ENCODE assay signal across 14 cellular contexts in the genomic region with DNA sequence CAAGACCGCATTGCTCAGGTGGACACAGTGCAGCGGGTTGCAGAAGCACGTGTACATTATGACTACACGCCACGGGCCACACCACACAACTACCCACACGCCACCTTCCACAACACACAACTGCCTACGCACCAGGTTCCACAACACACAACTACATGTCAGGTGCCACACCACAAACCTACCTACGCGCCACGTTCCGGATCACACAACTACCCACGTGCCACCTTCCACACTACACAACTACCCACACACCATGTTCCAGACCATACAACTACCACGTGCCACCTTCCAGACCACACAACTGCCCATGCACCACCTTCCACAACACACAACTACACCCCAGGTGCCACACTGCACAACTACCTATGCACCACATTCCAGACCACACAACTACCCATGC. TPM values are rescaled to one million over a fixed set of nuclear protein-coding genes. Genes with fewer than 3 reads are reported as not detected.
DNase-seq lines count a peak whose midpoint lies in the region; ATAC-seq and TF ChIP-seq lines count a peak whose summit lies in the region.
"Had no signal": no experiment of that assay in that cellular context is flagged by ENCODE, and none has a peak within 500 bp of the region (broad histone marks: within the 10 kb centered on the region; RNA-seq: fewer than 3 reads in every experiment).

No MANE protein-coding gene starts in this region.

- peaks cover 0 to 3% (median 0%) of the 10 kb centered on the region in 3 donors for H3K27me3 ChIP-seq in stomach
- H3K27me3 ChIP-seq: BLaER1 had no signal

- no peak for TF ChIP-seq POLR2A in stomach (IDR thresholded peaks at IDR 0.05)

- intact Hi-C loops in stomach (cut with DNase I; ENCODE audit: low total_unique reads): no loop called here

- H3K27ac Mint-ChIP-seq in activated CD8-positive, alpha-beta memory T cell treated with anti-CD3 and anti-CD28 coated beads, Interleukin-2, amount 10 ng/mL, durations not matched to agents 7 days and 5 days: no peak overlapping the region
- peak overlapping the region; percentile 20 for H3K27ac Mint-ChIP-seq in glutamatergic neuron (ENCODE audit: unreplicated experiment)
- H3K27ac Mint-ChIP-seq: H9 had no signal

- peak; percentile 14 for DNase-seq in activated CD8-positive, alpha-beta memory T cell treated with anti-CD3 and anti-CD28 coated beads, Interleukin-2, amount 10 ng/mL, durations not matched to agents 7 days and 5 days
- DNase-seq in activated CD8-positive, alpha-beta memory T cell treated with anti-CD3 and anti-CD28 coated beads, Interleukin-2, amount 50 U/mL, for 4 hours: no peak
- no peak for DNase-seq in glutamatergic neuron
- DNase-seq in omental fat pad (ENCODE audit: low spot score): peak; percentile 15
- peak; percentile 11 for DNase-seq in stomach
- DNase-seq in NCI-H2029 (lab: John Stamatoyannopoulos, UW): no peak
- DNase-seq in cerebellar cortex (ENCODE audit: low spot score): no peak
- DNase-seq: 8988T, AML-193, GF-D8, GM23248, H9 had no signal

- no peaks in the 10 kb centered on the region for H3K4me1 ChIP-seq in stomach
- H3K4me1 ChIP-seq: BLaER1 had no signal

- H3K27ac ChIP-seq in stomach: no peak overlapping the region
- H3K27ac ChIP-seq: BLaER1, GM23248 had no signal

- peaks cover 19% of the 10 kb centered on the region for H3K9me3 Mint-ChIP-seq in activated CD8-positive, alpha-beta memory T cell treated with anti-CD3 and anti-CD28 coated beads, Interleukin-2, amount 10 ng/mL, durations not matched to agents 7 days and 5 days (ENCODE audit: low read depth)
- peaks cover 10% of the 10 kb centered on the region for H3K9me3 Mint-ChIP-seq in glutamatergic neuron (ENCODE audit: unreplicated experiment)

- peaks cover 0 to 9% (median 4%) of the 10 kb centered on the region in 4 donors for H3K9me3 ChIP-seq in stomach

- TF ChIP-seq CTCF in glutamatergic neuron (IDR thresholded peaks at IDR 0.05; ENCODE audit: partially characterized antibody, unreplicated experiment) (no peak), omental fat pad (IDR thresholded peaks at IDR 0.05) (no peak), stomach (IDR thresholded peaks at IDR 0.05) (no peak)

- peaks cover 0 to 25% (median under 1%) of the 10 kb centered on the region in 4 donors for H3K36me3 ChIP-seq in stomach
- H3K36me3 ChIP-seq: BLaER1 had no signal

- H3K4me3 ChIP-seq in stomach: no peak overlapping the region
- H3K4me3 ChIP-seq: BLaER1, GM23248 had no signal

- ATAC-seq in activated CD8-positive, alpha-beta memory T cell treated with anti-CD3 and anti-CD28 coated beads, Interleukin-2, amount 10 ng/mL, durations not matched to agents 7 days and 5 days: no peak
- ATAC-seq in omental fat pad (ENCODE audit: low FRiP score) (no peak), GM18868 (IDR thresholded peaks at IDR 0.05; ENCODE audit: unreplicated experiment) (no peak)

- H3K36me3 Mint-ChIP-seq in activated CD8-positive, alpha-beta memory T cell treated with anti-CD3 and anti-CD28 coated beads, Interleukin-2, amount 10 ng/mL, durations not matched to agents 7 days and 5 days: no peaks in the 10 kb centered on the region
- peaks cover 16% of the 10 kb centered on the region for H3K36me3 Mint-ChIP-seq in glutamatergic neuron (ENCODE audit: unreplicated experiment)

- TF ChIP-seq EP300 in stomach (IDR thresholded peaks at IDR 0.05): no peak

- no peaks in the 10 kb centered on the region for H3K27me3 Mint-ChIP-seq in activated CD8-positive, alpha-beta memory T cell treated with anti-CD3 and anti-CD28 coated beads, Interleukin-2, amount 10 ng/mL, durations not matched to agents 7 days and 5 days
- peaks cover 12% of the 10 kb centered on the region for H3K27me3 Mint-ChIP-seq in glutamatergic neuron (ENCODE audit: unreplicated experiment)

- H3K4me3 Mint-ChIP-seq in activated CD8-positive, alpha-beta memory T cell treated with anti-CD3 and anti-CD28 coated beads, Interleukin-2, amount 10 ng/mL, durations not matched to agents 7 days and 5 days: no peak overlapping the region
- H3K4me3 Mint-ChIP-seq in glutamatergic neuron (ENCODE audit: unreplicated experiment): peak overlapping the region; percentile 57
- H3K4me3 Mint-ChIP-seq: H9 had no signal

- H3K4me1 Mint-ChIP-seq in activated CD8-positive, alpha-beta memory T cell treated with anti-CD3 and anti-CD28 coated beads, Interleukin-2, amount 10 ng/mL, durations not matched to agents 7 days and 5 days: no peaks in the 10 kb centered on the region
- H3K4me1 Mint-ChIP-seq in glutamatergic neuron (ENCODE audit: low read depth, unreplicated experiment): no peaks in the 10 kb centered on the region
- H3K4me1 Mint-ChIP-seq: H9 had no signal

- CTCF ChIA-PET in activated CD8-positive, alpha-beta memory T cell treated with anti-CD3 and anti-CD28 coated beads, Interleukin-2, amount 10 ng/mL, durations not matched to agents 7 days and 5 days (lab: Charles Lee): no interaction called here

- 81 to 98% (median 95%) methylated on average over 13 of the region's 13 CpGs for WGBS in stomach, 5 donors

RNA-seq across cellular contexts. Expression of a gene that starts 20.5 kb away (rescaled TPM):
- total RNA-seq in activated CD8-positive, alpha-beta memory T cell treated with anti-CD3 and anti-CD28 coated beads, Interleukin-2, amount 10 ng/mL, durations not matched to agents 7 days and 5 days: not detected
- total RNA-seq in glutamatergic neuron (ENCODE audit: unreplicated experiment) (3.1 TPM), omental fat pad (100 to 1,000 TPM in 2 of 4 donors, 10 to 100 TPM in 2; 53.5 to 115 (median 93.8) TPM), stomach (10 to 100 TPM in 2 of 5 donors, 1 to 10 TPM in 2, under 1 TPM in 1; under 0.01 to 56.0 (median 7.7) TPM)
- polyA plus RNA-seq in stomach: under 1 TPM; 0.31 to 0.87 (median 0.70) TPM

Comparison
In these comparisons a context has a peak if more than half of its experiments do, and no peak if none do; other contexts are left out.
1. DNase-seq: peak in activated CD8-positive, alpha-beta memory T cell treated with anti-CD3 and anti-CD28 coated beads, Interleukin-2, amount 10 ng/mL, durations not matched to agents 7 days and 5 days (single experiment), omental fat pad (single experiment) and stomach (single experiment); none in activated CD8-positive, alpha-beta memory T cell treated with anti-CD3 and anti-CD28 coated beads, Interleukin-2, amount 50 U/mL, for 4 hours (single experiment), glutamatergic neuron (single experiment), NCI-H2029 (single experiment) and cerebellar cortex (single experiment).